ENCODE assay signal across 1 cellular context in the genomic region with DNA sequence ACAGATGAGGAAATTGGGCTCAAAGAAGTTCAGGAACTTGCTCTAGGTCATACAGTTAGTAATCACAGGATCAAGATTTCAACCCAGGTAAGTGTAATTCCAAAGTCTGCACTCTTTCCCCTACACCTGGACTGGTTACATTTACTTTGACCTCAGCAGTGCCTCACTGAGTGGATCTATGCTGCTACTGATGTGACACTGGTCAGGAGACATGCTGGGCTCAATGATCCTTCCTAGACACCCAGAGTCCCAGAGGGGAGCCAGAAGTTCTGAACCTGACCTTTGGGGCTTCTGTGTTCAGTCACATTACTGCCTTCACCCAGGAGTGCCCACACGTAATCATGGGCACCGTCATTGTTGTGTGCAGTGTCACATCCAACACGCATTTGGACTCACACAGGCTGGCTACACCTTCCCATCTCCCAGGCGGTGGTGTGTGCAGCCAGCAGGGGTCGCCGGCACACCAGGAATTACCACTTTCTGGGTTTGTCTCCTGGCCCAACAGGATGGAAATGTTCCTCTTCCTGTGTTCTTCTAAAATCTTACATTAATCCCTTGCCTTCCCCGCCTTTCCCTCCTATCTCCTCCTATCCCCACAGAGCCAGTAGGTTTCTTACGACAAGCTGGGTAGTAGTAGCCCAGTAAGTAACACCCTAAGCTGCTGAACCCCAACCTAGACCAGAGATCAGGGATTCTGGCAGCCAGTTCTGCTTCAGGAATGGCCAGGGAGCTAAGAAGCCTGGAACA.
TF ChIP-seq lines count a peak whose summit lies in the region.

No MANE protein-coding gene starts in this region.

TF ChIP-seq in SK-N-SH treated with all-trans-retinoic acid at 6 μM for 48 hours, 23 proteins besides CTCF, POLR2A, EP300 and RAD21 (continued from another document):
- TF ChIP-seq, protein P1, sequence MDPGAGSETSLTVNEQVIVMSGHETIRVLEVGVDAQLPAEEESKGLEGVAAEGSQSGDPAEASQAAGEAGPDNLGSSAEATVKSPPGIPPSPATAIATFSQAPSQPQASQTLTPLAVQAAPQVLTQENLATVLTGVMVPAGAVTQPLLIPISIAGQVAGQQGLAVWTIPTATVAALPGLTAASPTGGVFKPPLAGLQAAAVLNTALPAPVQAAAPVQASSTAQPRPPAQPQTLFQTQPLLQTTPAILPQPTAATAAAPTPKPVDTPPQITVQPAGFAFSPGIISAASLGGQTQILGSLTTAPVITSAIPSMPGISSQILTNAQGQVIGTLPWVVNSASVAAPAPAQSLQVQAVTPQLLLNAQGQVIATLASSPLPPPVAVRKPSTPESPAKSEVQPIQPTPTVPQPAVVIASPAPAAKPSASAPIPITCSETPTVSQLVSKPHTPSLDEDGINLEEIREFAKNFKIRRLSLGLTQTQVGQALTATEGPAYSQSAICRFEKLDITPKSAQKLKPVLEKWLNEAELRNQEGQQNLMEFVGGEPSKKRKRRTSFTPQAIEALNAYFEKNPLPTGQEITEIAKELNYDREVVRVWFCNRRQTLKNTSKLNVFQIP (CRISPR knock-in tag; IDR thresholded peaks at IDR 0.05; ENCODE audit: borderline replicate concordance, low read depth), result no peak
- no peak for TF ChIP-seq PPARA (CRISPR knock-in tag; IDR thresholded peaks at IDR 0.05; ENCODE audit: borderline replicate concordance)
- TF ChIP-seq GLIS3 (CRISPR knock-in tag; IDR thresholded peaks at IDR 0.05), result no peak
- no peak for TF ChIP-seq ZFP30 (CRISPR knock-in tag; IDR thresholded peaks at IDR 0.05)
